Comparison of ENCODE assay signal across 14 cellular contexts in genomic region chr5:146644811-146645210, GRCh38.
DNase-seq lines count a peak whose midpoint lies in the region; TF ChIP-seq lines count a peak whose summit lies in the region.
"Had no signal": no experiment of that assay in that cellular context is flagged by ENCODE, and none has a peak within 500 bp of the region (broad histone marks: within the 10 kb centered on the region; RNA-seq: fewer than 3 reads in every experiment).

No MANE protein-coding gene starts in this region.

- DNase-seq in NCI-H748 (lab: John Stamatoyannopoulos, UW; ENCODE audit: unreplicated experiment), result peak; percentile 9
- no peak for DNase-seq in NCI-H748 treated with DMSO at 0.1 percent for 48 hours (lab: John Stamatoyannopoulos, UW)
- DNase-seq in NCI-H128 (lab: John Stamatoyannopoulos, UW; ENCODE audit: unreplicated experiment), result peak; percentile 20
- peak; percentile 23 for DNase-seq in NCI-H2196 treated with DMSO at 0.1 percent for 48 hours (lab: John Stamatoyannopoulos, UW; ENCODE audit: unreplicated experiment)
- DNase-seq in D341Med (ENCODE audit: low spot score), result no peak
- no peak for DNase-seq in G401 (ENCODE audit: low spot score)
- no peak for DNase-seq in Peyer's patch
- DNase-seq: CD8-positive, alpha-beta memory T cell; NCI-H1048; NCI-H69; PC-9 had no signal

- in situ Hi-C loops in G401 (cut with HindIII; ENCODE audit: low sequenced_read_pairs), result no loop called here

- no peaks in the 10 kb centered on the region for H3K36me3 ChIP-seq in Peyer's patch
- H3K36me3 ChIP-seq: BLaER1 treated with 17β-estradiol and CSF1 and Interleukin-3, amounts not matched to agents 10 nM and 100 nM had no signal

- H3K4me3 ChIP-seq in Peyer's patch, result no peak overlapping the region
- H3K4me3 ChIP-seq: A549; BLaER1 treated with 17β-estradiol and CSF1 and Interleukin-3, amounts not matched to agents 10 nM and 100 nM; PC-9; SK-N-MC had no signal

- no peaks in the 10 kb centered on the region for H3K9me3 ChIP-seq in Peyer's patch
- H3K9me3 ChIP-seq: A549; BLaER1 treated with 17β-estradiol and CSF1 and Interleukin-3, amounts not matched to agents 10 nM and 100 nM had no signal

- TF ChIP-seq CTCF in Peyer's patch (IDR thresholded peaks at IDR 0.05), result no peak

- no peak for TF ChIP-seq POLR2A in Peyer's patch (IDR thresholded peaks at IDR 0.05)

- no peaks in the 10 kb centered on the region for H3K4me1 ChIP-seq in Peyer's patch
- H3K4me1 ChIP-seq: A549 had no signal

- H3K27me3 ChIP-seq in Peyer's patch, result no peaks in the 10 kb centered on the region
- H3K27me3 ChIP-seq: BLaER1 treated with 17β-estradiol and CSF1 and Interleukin-3, amounts not matched to agents 10 nM and 100 nM had no signal

- H3K27ac ChIP-seq in Peyer's patch, result no peak overlapping the region
- H3K27ac ChIP-seq: A549; BLaER1 treated with 17β-estradiol and CSF1 and Interleukin-3, amounts not matched to agents 10 nM and 100 nM; PC-9; SK-N-MC had no signal

Comparison
In these comparisons a context has a peak if more than half of its experiments do, and no peak if none do; other contexts are left out.
1. DNase-seq: peak in NCI-H748 (single experiment), NCI-H128 (single experiment) and NCI-H2196 treated with DMSO at 0.1 percent for 48 hours (single experiment); none in NCI-H748 treated with DMSO at 0.1 percent for 48 hours (single experiment), D341Med (single experiment), G401 (single experiment) and Peyer's patch (0 of 3).